9 cellular contexts compared by ENCODE assay signal in genomic region chr14:50521912-50522341, GRCh38. TPM values are rescaled to one million over a fixed set of nuclear protein-coding genes. Genes with fewer than 3 reads are reported as not detected.
DNase-seq lines count a peak whose midpoint lies in the region; ATAC-seq, FAIRE-seq and TF ChIP-seq lines count a peak whose summit lies in the region.
"Had no signal": no experiment of that assay in that cellular context is flagged by ENCODE, and none has a peak within 500 bp of the region (broad histone marks: within the 10 kb centered on the region; RNA-seq: fewer than 3 reads in every experiment).

No MANE protein-coding gene starts in this region.

- peak overlapping the region; percentile 92 for H3K27ac Mint-ChIP-seq in activated CD8-positive, alpha-beta T cell treated with anti-CD3 and anti-CD28 coated beads for 36 hours
- H3K27ac Mint-ChIP-seq in naive B cell: peak overlapping the region in 4 of 6 donors; percentile 39 to 94 (median 64)
- no peak overlapping the region for H3K27ac Mint-ChIP-seq in WTC11

- intact Hi-C loops in activated CD8-positive, alpha-beta T cell treated with anti-CD3 and anti-CD28 coated beads for 36 hours (cut with micrococcal nuclease): loop anchor here (10.0 kb wide), 1 partner anchor 657 kb away; no protein-coding TSS in a partner anchor
- intact Hi-C loops in psoas muscle (cut with DNase I): no loop called here

- no peak overlapping the region for H3K27ac ChIP-seq in psoas muscle

- WGBS in psoas muscle, 3 donors: 74 to 86% (median 81%) methylated on average over 1 of the region's 1 CpG

- ATAC-seq in HG02870 (IDR thresholded peaks at IDR 0.05; ENCODE audit: unreplicated experiment) (peak; percentile 55), naive B cell (ENCODE audit: low read depth in 2 of 2) (peak in 1 of 2 donors; percentile 24), WTC11 (no peak), psoas muscle (no peak)
- peak; percentile 76 for ATAC-seq in activated CD8-positive, alpha-beta T cell treated with anti-CD3 and anti-CD28 coated beads for 36 hours

- no peaks in the 10 kb centered on the region for H3K9me3 ChIP-seq in psoas muscle
- H3K9me3 ChIP-seq: SJSA1 had no signal

- peak; percentile 96 for FAIRE-seq in GM19239 (lab: Jason Lieb, UNC)

- H3K27me3 ChIP-seq in psoas muscle (ENCODE audit: insufficient read depth in 3 of 3, low read length in 2 of 3): no peaks in the 10 kb centered on the region
- H3K27me3 ChIP-seq: SJSA1 had no signal

- POLR2A ChIA-PET in activated CD8-positive, alpha-beta T cell treated with anti-CD3 and anti-CD28 coated beads for 36 hours (lab: Charles Lee): interaction anchor here (0.8 to 1.8 kb wide), 3 partner anchors 10 to 201 kb away, joined by 3 to 8 read pairs (median 4); partner anchors contain the start of gene MAP4K5
- POLR2A ChIA-PET in WTC11 (lab: Charles Lee): no interaction called here

- DNase-seq in GM19239 (ENCODE audit: insufficient read length, low spot score) (no peak), naive B cell (no peak), WTC11 (ENCODE audit: low spot score) (no peak), DMS79 (lab: John Stamatoyannopoulos, UW) (no peak), cerebellar cortex (ENCODE audit: low spot score) (no peak), psoas muscle (no peak)
- DNase-seq in activated CD8-positive, alpha-beta T cell treated with anti-CD3 and anti-CD28 coated beads for 36 hours: peak; percentile 23

- peaks cover 53% of the 10 kb centered on the region for H3K4me1 Mint-ChIP-seq in activated CD8-positive, alpha-beta T cell treated with anti-CD3 and anti-CD28 coated beads for 36 hours (ENCODE audit: low read depth)
- H3K4me1 Mint-ChIP-seq in naive B cell (peaks cover 41 to 64% (median 56%) of the 10 kb centered on the region in 3 donors), WTC11 (peaks cover 21% of the 10 kb centered on the region)

- H3K36me3 Mint-ChIP-seq in activated CD8-positive, alpha-beta T cell treated with anti-CD3 and anti-CD28 coated beads for 36 hours (ENCODE audit: low read depth): peaks cover 16% of the 10 kb centered on the region
- H3K36me3 Mint-ChIP-seq in naive B cell (no peaks in the 10 kb centered on the region), WTC11 (no peaks in the 10 kb centered on the region)

- peaks cover 19% of the 10 kb centered on the region for H3K4me1 ChIP-seq in psoas muscle

- no peaks in the 10 kb centered on the region for H3K27me3 Mint-ChIP-seq in activated CD8-positive, alpha-beta T cell treated with anti-CD3 and anti-CD28 coated beads for 36 hours
- H3K27me3 Mint-ChIP-seq in naive B cell (no peaks in the 10 kb centered on the region), WTC11 (ENCODE audit: low read depth) (no peaks in the 10 kb centered on the region)

- CTCF ChIA-PET in activated CD8-positive, alpha-beta T cell treated with anti-CD3 and anti-CD28 coated beads for 36 hours (lab: Charles Lee): interaction anchor here (1.1 to 2.2 kb wide), 4 partner anchors 10 to 264 kb away, joined by 3 to 13 read pairs (median 7); partner anchors contain the start of gene MAP4K5
- CTCF ChIA-PET in WTC11 (lab: Charles Lee): no interaction called here

- TF ChIP-seq CTCF in activated CD8-positive, alpha-beta T cell treated with anti-CD3 and anti-CD28 coated beads for 36 hours (IDR thresholded peaks at IDR 0.05): no peak
- TF ChIP-seq CTCF in WTC11 (IDR thresholded peaks at IDR 0.05) (no peak), psoas muscle (IDR thresholded peaks at IDR 0.05) (no peak)

- no peaks in the 10 kb centered on the region for H3K9me3 Mint-ChIP-seq in activated CD8-positive, alpha-beta T cell treated with anti-CD3 and anti-CD28 coated beads for 36 hours
- no peaks in the 10 kb centered on the region for H3K9me3 Mint-ChIP-seq in naive B cell
- no peaks in the 10 kb centered on the region for H3K9me3 Mint-ChIP-seq in WTC11

- H3K4me3 ChIP-seq in psoas muscle: no peak overlapping the region
- H3K4me3 ChIP-seq: SJSA1 had no signal

- peak overlapping the region; percentile 64 for H3K4me3 Mint-ChIP-seq in activated CD8-positive, alpha-beta T cell treated with anti-CD3 and anti-CD28 coated beads for 36 hours
- H3K4me3 Mint-ChIP-seq in naive B cell (peak overlapping the region in 2 of 8 donors; percentile 24 to 25), WTC11 (no peak overlapping the region)

- H3K36me3 ChIP-seq in psoas muscle (ENCODE audit: insufficient read depth in 1 of 2, low read depth in 1 of 2): no peaks in the 10 kb centered on the region

TF ChIP-seq in WTC11, 78 proteins besides CTCF, POLR2A, EP300 and RAD21:
- no peak for TF ChIP-seq PRRX2 (CRISPR knock-in tag; IDR thresholded peaks at IDR 0.05)
- no peak for TF ChIP-seq ZMAT4 (CRISPR knock-in tag; IDR thresholded peaks at IDR 0.05)
- no peak for TF ChIP-seq ZNF232 (CRISPR knock-in tag; IDR thresholded peaks at IDR 0.05)

RNA-seq across cellular contexts. Expression of gene MAP4K5, which starts 10.4 kb away (rescaled TPM):
- 10 to 100 TPM; 26.2 to 28.1 TPM for total RNA-seq in activated CD8-positive, alpha-beta T cell treated with anti-CD3 and anti-CD28 coated beads for 36 hours
- 10 to 100 TPM; 25.8 to 45.3 (median 35.4) TPM for polyA plus RNA-seq in naive B cell (ENCODE audit: low read depth in 6 of 6)
- total RNA-seq in WTC11 (2021): 42.8 to 48.8 TPM (median 46.7 TPM) in 3 replicates
- total RNA-seq in psoas muscle: 10 to 100 TPM; 12.9 to 17.1 (median 15.6) TPM
- 10 to 100 TPM in 2 of 3 donors, 1 to 10 TPM in 1; 4.8 to 14.6 (median 12.0) TPM for polyA plus RNA-seq in psoas muscle

RNA-seq across cellular contexts. Expression of gene ATL1, which starts 38.0 kb away (rescaled TPM):
- total RNA-seq in activated CD8-positive, alpha-beta T cell treated with anti-CD3 and anti-CD28 coated beads for 36 hours: 1 to 10 TPM in 1 of 2 experiments, under 1 TPM in 1; 0.81 to 1.1 TPM
- 1 to 10 TPM; 2.1 to 7.1 (median 5.2) TPM for polyA plus RNA-seq in naive B cell (ENCODE audit: low read depth in 6 of 6)
- total RNA-seq in WTC11 (2021): 3.4 to 3.7 TPM (median 3.5 TPM) in 3 replicates
- total RNA-seq in psoas muscle: 1 to 10 TPM in 1 of 4 donors, under 1 TPM in 3; 0.48 to 1.4 (median 0.73) TPM
- polyA plus RNA-seq in psoas muscle: under 1 TPM; 0.43 to 0.94 (median 0.44) TPM

Comparison
In these comparisons a context has a peak if more than half of its experiments do, and no peak if none do; other contexts are left out.
1. ATAC-seq: peak in HG02870 (single experiment) and activated CD8-positive, alpha-beta T cell treated with anti-CD3 and anti-CD28 coated beads for 36 hours (single experiment); none in WTC11 (single experiment) and psoas muscle (0 of 4).